Comparison of ENCODE assay signal across 8 cellular contexts in genomic region chr22:19432092-19432844, GRCh38. TPM values are rescaled to one million over a fixed set of nuclear protein-coding genes. Genes with fewer than 3 reads are reported as not detected.
DNase-seq lines count a peak whose midpoint lies in the region; ATAC-seq and TF ChIP-seq lines count a peak whose summit lies in the region.

MRPL40 (plus strand) TSS chr22:19432545; CDS start chr22:19432555, 10 bp downstream.

- peak within 1 kb of the TSS; percentile 97 for H2AFZ ChIP-seq in mammary epithelial cell (ENCODE audit: low read depth, low read length)

- H4K20me1 ChIP-seq in mammary epithelial cell (ENCODE audit: insufficient read depth, low read length) = no peaks in the 10 kb centered on the region

- peaks cover 49% of the 10 kb centered on the region for H3K79me2 ChIP-seq in mammary epithelial cell (ENCODE audit: insufficient read depth, low read length)

- 2% methylated on average over 24 of the region's 78 CpGs for WGBS in mammary epithelial cell (ENCODE audit: low coverage, missing lambda C conversion rate)
- WGBS in spleen, 5 donors = 0% methylated on average over 36 to 78 of the region's 78 CpGs

- peaks cover 48 to 51% of the 10 kb centered on the region in 2 donors for H3K4me1 Mint-ChIP-seq in immature natural killer cell

- peak; percentile 54 for DNase-seq in AG04449 (ENCODE audit: low read depth, low spot score)
- DNase-seq in NCI-H2196 treated with DMSO at 0.1 percent for 48 hours (lab: John Stamatoyannopoulos, UW; ENCODE audit: unreplicated experiment) = peak; percentile 59
- peak; percentile 92 for DNase-seq in mammary epithelial cell
- peak; percentile 86 to 91 (median 91) for DNase-seq in immature natural killer cell
- DNase-seq in spleen = peak; percentile 99

- no peak for TF ChIP-seq CTCF in AG04449 (IDR thresholded peaks at IDR 0.05; ENCODE audit: insufficient read depth, low read length, missing control alignments)
- no peak for TF ChIP-seq CTCF in WI38 (IDR thresholded peaks at IDR 0.05; ENCODE audit: low read depth, low read length)
- TF ChIP-seq CTCF in mammary epithelial cell (conservative IDR thresholded peaks at IDR 0.05 in 1 of 2, IDR thresholded peaks at IDR 0.05 in 1 of 2; ENCODE audit: extremely low read depth in 1 of 2, insufficient read depth in 1 of 2, low read depth in 1 of 2, low read length in 2 of 2) = no peak
- peak in 5 of 11 experiments; percentile 5 to 41 (median 29) for TF ChIP-seq CTCF in spleen (IDR thresholded peaks at IDR 0.05 in 8 of 11, conservative IDR thresholded peaks at IDR 0.05 in 3 of 11)

- peak within 1 kb of the TSS; percentile 90 to 100 (median 94) for H3K27ac Mint-ChIP-seq in immature natural killer cell

- peak within 1 kb of the TSS; percentile 63 for H3K27ac ChIP-seq in mammary epithelial cell (ENCODE audit: insufficient read depth, low read depth, low read length)
- peak within 1 kb of the TSS; percentile 95 to 99 (median 98) for H3K27ac ChIP-seq in spleen

- peaks cover 17% of the 10 kb centered on the region for H3K4me1 ChIP-seq in mammary epithelial cell (ENCODE audit: insufficient read depth, low read length)
- H3K4me1 ChIP-seq in spleen = peaks cover 21 to 74% (median 63%) of the 10 kb centered on the region in 6 donors

- peaks cover 5 to 8% (median 6%) of the 10 kb centered on the region in 3 donors for H3K36me3 Mint-ChIP-seq in immature natural killer cell

- CTCF ChIA-PET in AG04449 (lab: Yijun Ruan, JAX) (interaction anchor here (2.1 kb wide), 1 partner anchor 198 kb away, joined by 6 read pairs; no protein-coding TSS in a partner anchor), mammary epithelial cell (lab: Charles Lee; ENCODE audit: low non-redundant PET) (no interaction called here)

- peak within 1 kb of the TSS; percentile 87 to 92 (median 91) for H3K4me3 Mint-ChIP-seq in immature natural killer cell

- no TSS peak for BruUV-seq in mammary epithelial cell (replicated peaks; lab: Mats Ljungman, UMichigan)

- H3K36me3 ChIP-seq in mammary epithelial cell (ENCODE audit: insufficient read depth, low read length) = peaks cover 7% of the 10 kb centered on the region
- peaks cover 0 to 33% (median 25%) of the 10 kb centered on the region in 6 donors for H3K36me3 ChIP-seq in spleen

- in situ Hi-C loops in mammary epithelial cell (cut with MboI; ENCODE audit: low sequenced_read_pairs in 2 of 2) = no loop called here

- H3K4me2 ChIP-seq in mammary epithelial cell (ENCODE audit: insufficient read depth, low read depth, low read length) = peak within 1 kb of the TSS; percentile 74

- POLR2A ChIA-PET in AG04449 (lab: Yijun Ruan, JAX) = interaction anchor here (0.7 to 1.4 kb wide), 5 partner anchors 12 to 197 kb away, joined by 3 to 6 read pairs (median 4); partner anchors contain the start of genes C22orf39, CDC45 and UFD1

- H3K9me3 ChIP-seq in mammary epithelial cell (replicated peaks; ENCODE audit: insufficient read depth, low read length) = no peaks in the 10 kb centered on the region
- H3K9me3 ChIP-seq in spleen = no peaks in the 10 kb centered on the region

- peak within 1 kb of the TSS; percentile 85 for H3K9ac ChIP-seq in mammary epithelial cell (ENCODE audit: insufficient read depth, low read length)

- ATAC-seq in GM18868 (IDR thresholded peaks at IDR 0.05; ENCODE audit: unreplicated experiment) = peak; percentile 82
- ATAC-seq in HG03103 (IDR thresholded peaks at IDR 0.05; ENCODE audit: low read depth, unreplicated experiment) = peak; percentile 57

- no peaks in the 10 kb centered on the region for H3K27me3 ChIP-seq in mammary epithelial cell (ENCODE audit: insufficient read depth, low read length)
- no peaks in the 10 kb centered on the region for H3K27me3 ChIP-seq in spleen (replicated peaks in 1 of 7)

- dilution Hi-C loops in mammary epithelial cell (cut with HindIII; ENCODE audit: low sequenced_read_pairs) = no loop called here

- H3K9me3 Mint-ChIP-seq in immature natural killer cell = no peaks in the 10 kb centered on the region

- peak; percentile 52 to 87 (median 65) for TF ChIP-seq POLR2A in spleen (IDR thresholded peaks at IDR 0.05)

- intact Hi-C loops in mammary epithelial cell (cut with micrococcal nuclease) = loop anchor here (1.0 to 5.0 kb wide), 5 partner anchors 15 to 253 kb away; partner anchors contain the start of genes C22orf39, CDC45, CLTCL1 and SLC25A1
- intact Hi-C loops in spleen (cut with DNase I; ENCODE audit: low total_unique reads) = no loop called here

- peaks cover 14 to 20% (median 14%) of the 10 kb centered on the region in 3 donors for H3K27me3 Mint-ChIP-seq in immature natural killer cell (ENCODE audit: low read depth in 3 of 3)

- H3K4me3 ChIP-seq in AG04449 (ENCODE audit: low read depth, low read length) (peak within 1 kb of the TSS; percentile 91), WI38 (ENCODE audit: low read depth, low read length) (peak within 1 kb of the TSS; percentile 72), mammary epithelial cell (replicated peaks in 1 of 3; ENCODE audit: insufficient read depth in 1 of 3, low read depth in 2 of 3, low read length in 3 of 3) (peak within 1 kb of the TSS; percentile 70 to 95 (median 93)), spleen (peak within 1 kb of the TSS; percentile 84 to 98 (median 96))

RNA-seq across cellular contexts. Expression of gene MRPL40, which starts in this region (rescaled TPM):
- total RNA-seq in mammary epithelial cell = 10 to 100 TPM; 22.8 to 40.0 TPM
- 34.8 TPM for polyA plus RNA-seq in mammary epithelial cell
- 15.5 TPM for polyA minus RNA-seq in mammary epithelial cell
- 10 to 100 TPM; 64.7 to 85.1 (median 77.9) TPM for polyA plus RNA-seq in immature natural killer cell
- 10 to 100 TPM; 11.7 to 29.3 (median 18.1) TPM for total RNA-seq in spleen
- polyA plus RNA-seq in spleen = 10 to 100 TPM; 40.6 to 55.7 (median 42.4) TPM

Comparison
In these comparisons a context has a peak if more than half of its experiments do, and no peak if none do; other contexts are left out.
1. Peak in every context shown above with its lines: DNase-seq, ATAC-seq, H3K4me3 ChIP-seq and H3K27ac ChIP-seq.